Comparison of ENCODE assay signal across 16 cellular contexts in the genomic region with DNA sequence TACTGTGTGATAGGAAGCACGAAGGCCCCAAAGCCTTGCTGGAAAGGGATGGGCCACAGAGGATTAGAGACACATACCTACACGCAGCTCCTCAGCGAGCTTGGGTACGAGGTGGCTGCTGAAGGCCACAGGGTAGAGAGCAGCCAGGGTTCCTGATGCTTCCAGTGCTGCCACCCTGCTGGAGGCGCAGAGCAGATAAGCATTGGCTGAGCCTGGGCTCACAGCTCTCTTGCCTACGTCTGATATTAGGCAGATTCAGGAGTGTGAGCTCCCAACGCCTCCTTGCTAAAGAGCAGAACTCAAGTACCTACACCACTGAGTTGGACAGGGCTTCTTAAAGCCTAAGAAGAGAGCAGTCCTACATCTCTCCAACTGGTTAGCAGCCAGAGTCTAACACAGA. TPM values are rescaled to one million over a fixed set of nuclear protein-coding genes. Genes with fewer than 3 reads are reported as not detected.
A peak's percentile ranks its signal among the peaks of the same experiment; 100 is the strongest.
DNase-seq lines count a peak whose midpoint lies in the region; ATAC-seq, FAIRE-seq and TF ChIP-seq lines count a peak whose summit lies in the region.
"Had no signal": no experiment of that assay in that cellular context is flagged by ENCODE, and none has a peak within 500 bp of the region (broad histone marks: within the 10 kb centered on the region; RNA-seq: fewer than 3 reads in every experiment).

No MANE protein-coding gene starts in this region.

- H3K27me3 ChIP-seq in Caco-2 (replicated peaks; ENCODE audit: control insufficient read depth, insufficient read depth, low read length) (no peaks in the 10 kb centered on the region), keratinocyte (ENCODE audit: control insufficient read depth, extremely low read depth, insufficient read depth, low read length) (no peaks in the 10 kb centered on the region), smooth muscle cell (ENCODE audit: low read depth) (no peaks in the 10 kb centered on the region)

- H3K9me3 Mint-ChIP-seq in Caco-2 (ENCODE audit: unreplicated experiment) (no peaks in the 10 kb centered on the region), IgD-negative memory B cell (no peaks in the 10 kb centered on the region)
- H3K9me3 Mint-ChIP-seq: H9 had no signal

- peak overlapping the region; percentile 4 for H3K27ac ChIP-seq in keratinocyte (ENCODE audit: control insufficient read depth, insufficient read depth, low read length)
- peak overlapping the region; percentile 58 for H3K27ac ChIP-seq in smooth muscle cell (ENCODE audit: low read depth)
- no peak overlapping the region for H3K27ac ChIP-seq in coronary artery

- H3K36me3 ChIP-seq in Caco-2 (ENCODE audit: control insufficient read depth, insufficient read depth, low read length) (peaks cover 12% of the 10 kb centered on the region), keratinocyte (ENCODE audit: control insufficient read depth in 2 of 2, extremely low read depth in 1 of 2, insufficient read depth in 2 of 2, low read length in 2 of 2) (peaks cover 45 to 58% of the 10 kb centered on the region in 2 experiments), smooth muscle cell (ENCODE audit: low read depth) (peaks cover 20% of the 10 kb centered on the region)

- H3K4me2 ChIP-seq in keratinocyte (ENCODE audit: control insufficient read depth, extremely low read depth, insufficient read depth, low read depth, low read length) (no peak overlapping the region), smooth muscle cell (no peak overlapping the region)

- ATAC-seq in HG02623 (IDR thresholded peaks at IDR 0.05; ENCODE audit: unreplicated experiment): no peak
- ATAC-seq: K562 had no signal

- POLR2A ChIA-PET in Caco-2 (lab: Charles Lee): no interaction called here

- H2AFZ ChIP-seq in keratinocyte (ENCODE audit: control insufficient read depth, low read length) (no peak overlapping the region), smooth muscle cell (ENCODE audit: low read depth) (no peak overlapping the region)

- no peak overlapping the region for H3K4me3 ChIP-seq in Caco-2 (ENCODE audit: low read depth, low read length)
- H3K4me3 ChIP-seq in keratinocyte (ENCODE audit: control insufficient read depth in 2 of 3, extremely low read depth in 1 of 3, insufficient read depth in 2 of 3, low read depth in 1 of 3, low read length in 3 of 3): no peak overlapping the region
- no peak overlapping the region for H3K4me3 ChIP-seq in smooth muscle cell
- no peak overlapping the region for H3K4me3 ChIP-seq in coronary artery
- H3K4me3 ChIP-seq: K562 had no signal

- intact Hi-C loops in Caco-2 (cut with micrococcal nuclease; ENCODE audit: unreplicated experiment): no loop called here

- no peaks in the 10 kb centered on the region for H3K4me1 Mint-ChIP-seq in Caco-2 (ENCODE audit: low read depth, unreplicated experiment)
- H3K4me1 Mint-ChIP-seq in IgD-negative memory B cell: no peaks in the 10 kb centered on the region
- H3K4me1 Mint-ChIP-seq: H9 had no signal

- H3F3A ChIP-seq in smooth muscle cell (ENCODE audit: low read depth): peaks cover 18% of the 10 kb centered on the region

- H4K20me1 ChIP-seq in keratinocyte (ENCODE audit: control insufficient read depth, extremely low read depth, insufficient read depth, low read length) (no peaks in the 10 kb centered on the region), smooth muscle cell (ENCODE audit: low read depth) (no peaks in the 10 kb centered on the region)

- TF ChIP-seq CTCF in Caco-2 (IDR thresholded peaks at IDR 0.05; ENCODE audit: insufficient read depth in 1 of 2, low read depth in 1 of 2, low read length in 1 of 2, severe bottlenecking in 1 of 2, unreplicated experiment in 1 of 2) (no peak), keratinocyte (optimal IDR thresholded peaks at IDR 0.05 in 1 of 3, IDR thresholded peaks at IDR 0.05 in 1 of 3, conservative IDR thresholded peaks at IDR 0.05 in 1 of 3; ENCODE audit: extremely low read depth in 1 of 3, insufficient read depth in 2 of 3, low read length in 3 of 3) (no peak), smooth muscle cell (IDR thresholded peaks at IDR 0.05; ENCODE audit: borderline replicate concordance, insufficient read depth, poor library complexity, severe bottlenecking) (no peak), coronary artery (IDR thresholded peaks at IDR 0.05) (no peak)

- peak overlapping the region; percentile 6 for H3K27ac Mint-ChIP-seq in Caco-2 (ENCODE audit: unreplicated experiment)
- H3K27ac Mint-ChIP-seq in IgD-negative memory B cell: peak overlapping the region in 2 of 3 donors; percentile 13 to 71
- H3K27ac Mint-ChIP-seq: H9 had no signal

- no peak overlapping the region for H3K9ac ChIP-seq in keratinocyte (ENCODE audit: control insufficient read depth, extremely low read depth, insufficient read depth, low read length)
- no peak overlapping the region for H3K9ac ChIP-seq in smooth muscle cell (ENCODE audit: low read depth)

- H3K4me1 ChIP-seq in Caco-2 (peaks cover 5% of the 10 kb centered on the region; the same call in 1 of the 2 replicates), keratinocyte (ENCODE audit: control insufficient read depth, extremely low read depth, insufficient read depth, low read length) (peaks cover 33% of the 10 kb centered on the region), smooth muscle cell (ENCODE audit: low read depth) (no peaks in the 10 kb centered on the region)

- BruUV-seq in Caco-2 (replicated peaks; lab: Mats Ljungman, UMichigan): no TSS peak

- no peaks in the 10 kb centered on the region for H3K9me1 ChIP-seq in keratinocyte (ENCODE audit: control insufficient read depth, extremely low read depth, insufficient read depth, low read length)

- DNase-seq in Caco-2: no peak
- DNase-seq in keratinocyte (ENCODE audit: low read depth, low spot score): no peak
- DNase-seq in smooth muscle cell (lab: John Stamatoyannopoulos, UW; ENCODE audit: unreplicated experiment): no peak
- no peak for DNase-seq in AG08396 (ENCODE audit: low spot score)
- DNase-seq in coronary artery (ENCODE audit: low spot score): no peak
- no peak for DNase-seq in NCI-H510A treated with DMSO at 0.1 percent for 48 hours (lab: John Stamatoyannopoulos, UW)
- DNase-seq: COR-L47, H9, MV-4-11, NCI-H1436, NCI-H2029, NCI-H2171, NCI-H82 had no signal

- H3K27me3 Mint-ChIP-seq in Caco-2 (ENCODE audit: insufficient read depth, unreplicated experiment): no peaks in the 10 kb centered on the region
- no peaks in the 10 kb centered on the region for H3K27me3 Mint-ChIP-seq in IgD-negative memory B cell

- CTCF ChIA-PET in Caco-2 (lab: Charles Lee): interaction anchor here (0.7 kb wide), 1 partner anchor 144 kb away, joined by 3 read pairs; no protein-coding TSS in a partner anchor

- H3K4me3 Mint-ChIP-seq in Caco-2 (ENCODE audit: unreplicated experiment): no peak overlapping the region
- no peak overlapping the region for H3K4me3 Mint-ChIP-seq in IgD-negative memory B cell
- H3K4me3 Mint-ChIP-seq: H9 had no signal

- 93% methylated on average over 7 of the region's 7 CpGs for WGBS in smooth muscle cell (ENCODE audit: low lambda C conversion rate)

- H3K36me3 Mint-ChIP-seq in Caco-2 (ENCODE audit: insufficient read depth, unreplicated experiment) (peaks cover 82% of the 10 kb centered on the region), IgD-negative memory B cell (no peaks in the 10 kb centered on the region)

- H3K79me2 ChIP-seq in keratinocyte (ENCODE audit: control insufficient read depth, insufficient read depth, low read length): no peaks in the 10 kb centered on the region
- no peaks in the 10 kb centered on the region for H3K79me2 ChIP-seq in smooth muscle cell (ENCODE audit: low read depth)

- FAIRE-seq in keratinocyte (lab: Jason Lieb, UNC): no peak
- FAIRE-seq: K562 had no signal

- H3K9me3 ChIP-seq in Caco-2 (no peaks in the 10 kb centered on the region), keratinocyte (ENCODE audit: control insufficient read depth, low read depth, low read length) (no peaks in the 10 kb centered on the region), smooth muscle cell (replicated peaks; ENCODE audit: low read depth) (no peaks in the 10 kb centered on the region)

- dilution Hi-C loops in keratinocyte (cut with MboI; ENCODE audit: extremely low pct_ligation_motif_present, low sequenced_read_pairs): no loop called here

RNA-seq across cellular contexts. Expression of a gene that starts 20.0 kb away (rescaled TPM):
- total RNA-seq in Caco-2 (2022): 43.5 and 48.3 TPM in 2 replicates
- 23.3 TPM for polyA plus RNA-seq in IgD-negative memory B cell
- polyA plus RNA-seq in keratinocyte: 63.3 to 77.6 TPM (median 67.8 TPM) in 3 replicates
- polyA plus RNA-seq in keratinocyte (2011; ENCODE audit: low read depth): 25.8 TPM
- polyA plus RNA-seq in keratinocyte (2011; cell fraction: cytosol; rRNA removed): 64.0 and 68.6 TPM in 2 replicates
- 49.2 and 49.4 TPM in 2 replicates for polyA plus RNA-seq in keratinocyte (2011; cell fraction: nucleus; rRNA removed)
- polyA plus RNA-seq in keratinocyte (2012; ENCODE audit: low replicate concordance): 15.5 and 52.4 TPM in 2 replicates
- 109 to 143 TPM (median 132 TPM) in 3 replicates for polyA minus RNA-seq in keratinocyte
- 46.6 TPM for polyA minus RNA-seq in keratinocyte (2011; cell fraction: cytosol; rRNA and poly(A)+ RNA removed)
- 22.8 and 27.0 TPM in 2 replicates for polyA minus RNA-seq in keratinocyte (2011; cell fraction: nucleus; rRNA and poly(A)+ RNA removed)
- 48.5 and 50.3 TPM in 2 replicates for total RNA-seq in smooth muscle cell
- 73.3 and 81.1 TPM in 2 replicates for polyA plus RNA-seq in smooth muscle cell

RNA-seq across cellular contexts. Expression of a gene that starts 20.2 kb away (rescaled TPM):
- total RNA-seq in Caco-2 (2022): 77.5 and 84.7 TPM in 2 replicates
- 60.6 TPM for polyA plus RNA-seq in IgD-negative memory B cell
- 40.9 to 45.7 TPM (median 42.9 TPM) in 3 replicates for polyA plus RNA-seq in keratinocyte
- polyA plus RNA-seq in keratinocyte (2011; ENCODE audit: low read depth): 13.2 TPM
- polyA plus RNA-seq in keratinocyte (2011; cell fraction: cytosol; rRNA removed): 37.0 and 46.2 TPM in 2 replicates
- 30.4 and 33.5 TPM in 2 replicates for polyA plus RNA-seq in keratinocyte (2011; cell fraction: nucleus; rRNA removed)
- polyA plus RNA-seq in keratinocyte (2012; ENCODE audit: low replicate concordance): 35.8 and 41.0 TPM in 2 replicates
- polyA minus RNA-seq in keratinocyte: 18.1 to 36.1 TPM (median 24.5 TPM) in 3 replicates
- polyA minus RNA-seq in keratinocyte (2011; cell fraction: cytosol; rRNA and poly(A)+ RNA removed): 12.9 TPM
- polyA minus RNA-seq in keratinocyte (2011; cell fraction: nucleus; rRNA and poly(A)+ RNA removed): 6.2 and 6.6 TPM in 2 replicates
- 44.9 and 48.7 TPM in 2 replicates for total RNA-seq in smooth muscle cell
- 61.5 and 97.5 TPM in 2 replicates for polyA plus RNA-seq in smooth muscle cell

RNA-seq across cellular contexts. Expression of a gene that starts 32.2 kb away (rescaled TPM):
- 105 and 112 TPM in 2 replicates for total RNA-seq in Caco-2 (2022)
- 29.1 TPM for polyA plus RNA-seq in IgD-negative memory B cell
- polyA plus RNA-seq in keratinocyte: 72.5 to 74.8 TPM (median 74.4 TPM) in 3 replicates
- polyA plus RNA-seq in keratinocyte (2011; ENCODE audit: low read depth): 15.5 TPM
- polyA plus RNA-seq in keratinocyte (2011; cell fraction: cytosol; rRNA removed): 51.5 and 66.8 TPM in 2 replicates
- 138 and 144 TPM in 2 replicates for polyA plus RNA-seq in keratinocyte (2011; cell fraction: nucleus; rRNA removed)
- polyA plus RNA-seq in keratinocyte (2012; ENCODE audit: low replicate concordance): 46.0 and 61.3 TPM in 2 replicates
- 110 to 140 TPM (median 133 TPM) in 3 replicates for polyA minus RNA-seq in keratinocyte
- 71.9 TPM for polyA minus RNA-seq in keratinocyte (2011; cell fraction: cytosol; rRNA and poly(A)+ RNA removed)
- 74.6 and 85.9 TPM in 2 replicates for polyA minus RNA-seq in keratinocyte (2011; cell fraction: nucleus; rRNA and poly(A)+ RNA removed)
- total RNA-seq in smooth muscle cell: 97.9 and 125 TPM in 2 replicates
- 76.8 and 81.4 TPM in 2 replicates for polyA plus RNA-seq in smooth muscle cell

RNA-seq across cellular contexts. Expression of a gene that starts 32.7 kb away (rescaled TPM):
- total RNA-seq in Caco-2 (2022) (11.4 and 11.7 TPM in 2 replicates), smooth muscle cell (26.5 and 27.1 TPM in 2 replicates)
- polyA plus RNA-seq in IgD-negative memory B cell (1.2 TPM), keratinocyte (12.0 to 20.5 TPM (median 19.3 TPM) in 3 replicates), smooth muscle cell (59.9 and 61.5 TPM in 2 replicates)
- 3.5 TPM for polyA plus RNA-seq in keratinocyte (2011; ENCODE audit: low read depth)
- 13.3 and 33.4 TPM in 2 replicates for polyA plus RNA-seq in keratinocyte (2011; cell fraction: cytosol; rRNA removed)
- 8.4 and 14.1 TPM in 2 replicates for polyA plus RNA-seq in keratinocyte (2011; cell fraction: nucleus; rRNA removed)
- polyA plus RNA-seq in keratinocyte (2012; ENCODE audit: low replicate concordance): 17.0 and 24.0 TPM in 2 replicates
- 6.8 to 19.4 TPM (median 11.6 TPM) in 3 replicates for polyA minus RNA-seq in keratinocyte
- 31.7 TPM for polyA minus RNA-seq in keratinocyte (2011; cell fraction: cytosol; rRNA and poly(A)+ RNA removed)
- 9.3 and 9.8 TPM in 2 replicates for polyA minus RNA-seq in keratinocyte (2011; cell fraction: nucleus; rRNA and poly(A)+ RNA removed)

RNA-seq across cellular contexts. Expression of a gene that starts 40.0 kb away (rescaled TPM):
- total RNA-seq in Caco-2 (2022) (412 and 462 TPM in 2 replicates), smooth muscle cell (725 and 787 TPM in 2 replicates)
- polyA plus RNA-seq in IgD-negative memory B cell (192 TPM), keratinocyte (602 to 706 TPM (median 624 TPM) in 3 replicates), smooth muscle cell (921 and 957 TPM in 2 replicates)
- polyA plus RNA-seq in keratinocyte (2011; ENCODE audit: low read depth): 145 TPM
- 616 and 687 TPM in 2 replicates for polyA plus RNA-seq in keratinocyte (2011; cell fraction: cytosol; rRNA removed)
- 358 and 405 TPM in 2 replicates for polyA plus RNA-seq in keratinocyte (2011; cell fraction: nucleus; rRNA removed)
- 340 and 522 TPM in 2 replicates for polyA plus RNA-seq in keratinocyte (2012; ENCODE audit: low replicate concordance)
- 481 to 636 TPM (median 493 TPM) in 3 replicates for polyA minus RNA-seq in keratinocyte
- polyA minus RNA-seq in keratinocyte (2011; cell fraction: cytosol; rRNA and poly(A)+ RNA removed): 499 TPM
- 169 and 188 TPM in 2 replicates for polyA minus RNA-seq in keratinocyte (2011; cell fraction: nucleus; rRNA and poly(A)+ RNA removed)

Comparison
In these comparisons a context has a peak if more than half of its experiments do, and no peak if none do; other contexts are left out.
1. H3K27ac ChIP-seq: peak in keratinocyte (single experiment) and smooth muscle cell (single experiment); none in coronary artery (0 of 2).